14 cellular contexts compared by ENCODE assay signal in the genomic region with DNA sequence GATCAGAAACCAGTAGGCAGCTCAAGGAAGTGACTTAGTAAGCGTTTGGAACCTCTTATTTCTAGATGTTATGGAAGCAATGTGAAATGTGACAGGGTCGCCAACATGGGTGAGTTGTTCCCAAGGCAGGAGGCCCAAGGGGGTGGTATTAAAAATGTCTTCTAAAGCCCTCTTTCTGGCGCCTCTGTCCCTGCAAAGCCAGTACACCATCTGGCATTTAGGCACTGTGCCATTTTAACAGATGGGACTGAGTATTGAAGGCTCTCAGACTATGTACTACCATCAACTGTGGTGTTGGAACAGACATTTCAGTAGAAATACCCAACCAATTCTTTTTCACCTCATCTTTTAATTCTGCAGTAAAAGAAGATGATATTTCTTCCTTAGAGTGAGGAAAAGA.
DNase-seq lines count a peak whose midpoint lies in the region; ATAC-seq and TF ChIP-seq lines count a peak whose summit lies in the region.
"Had no signal": no experiment of that assay in that cellular context is flagged by ENCODE, and none has a peak within 500 bp of the region (broad histone marks: within the 10 kb centered on the region; RNA-seq: fewer than 3 reads in every experiment).

No MANE protein-coding gene starts in this region.

- no peak overlapping the region for H2AFZ ChIP-seq in H9 (ENCODE audit: low read length)

- no peak overlapping the region for H3K4me3 ChIP-seq in right cardiac atrium (ENCODE audit: low read length)

- H3K56ac ChIP-seq in H9 (ENCODE audit: insufficient read length, low read depth, low read length): no peak overlapping the region

- intact Hi-C loops in right cardiac atrium (cut with DNase I): no loop called here

- H3K79me2 ChIP-seq in H9 (ENCODE audit: insufficient read depth, low read length): no peaks in the 10 kb centered on the region

- no peak overlapping the region for H2BK120ac ChIP-seq in H9 (ENCODE audit: low read depth, low read length, poor library complexity, severe bottlenecking)

- H3K27ac Mint-ChIP-seq in glutamatergic neuron (ENCODE audit: unreplicated experiment): no peak overlapping the region
- no peak overlapping the region for H3K27ac Mint-ChIP-seq in H9
- H3K27ac Mint-ChIP-seq: activated CD4-positive, alpha-beta T cell treated with anti-CD3 and anti-CD28 coated beads, Interleukin-2, amount 10 ng/mL, durations not matched to agents 24 days and 14 days had no signal

- no peak overlapping the region for H2BK12ac ChIP-seq in H9 (ENCODE audit: insufficient read length, low read depth, low read length)

- H3K4me1 Mint-ChIP-seq in glutamatergic neuron (ENCODE audit: low read depth, unreplicated experiment) (peaks cover 2% of the 10 kb centered on the region), H9 (no peaks in the 10 kb centered on the region)
- H3K4me1 Mint-ChIP-seq: activated CD4-positive, alpha-beta T cell treated with anti-CD3 and anti-CD28 coated beads, Interleukin-2, amount 10 ng/mL, durations not matched to agents 24 days and 14 days had no signal

- no peak overlapping the region for H2BK15ac ChIP-seq in H9 (ENCODE audit: low read depth, low read length)

- no peak overlapping the region for H3K23ac ChIP-seq in H9 (ENCODE audit: insufficient read length, low read depth, low read length)

- H4K5ac ChIP-seq in H9 (ENCODE audit: insufficient read length, low read depth, low read length): no peak overlapping the region

- no peak overlapping the region for H3T11ph ChIP-seq in H9 (ENCODE audit: low read length)

- H4K8ac ChIP-seq in H9 (replicated peaks; ENCODE audit: insufficient read length, low read depth, low read length): no peak overlapping the region

- H3K23me2 ChIP-seq in H9 (ENCODE audit: insufficient read length, low read depth, low read length, poor library complexity, severe bottlenecking): no peaks in the 10 kb centered on the region

- no peaks in the 10 kb centered on the region for H3K27me3 ChIP-seq in right cardiac atrium (ENCODE audit: control insufficient read depth, insufficient read depth)
- H3K27me3 ChIP-seq in H9 (ENCODE audit: insufficient read depth, low read length): no peaks in the 10 kb centered on the region

- H3K4me3 Mint-ChIP-seq in glutamatergic neuron (ENCODE audit: unreplicated experiment) (no peak overlapping the region), H9 (no peak overlapping the region)
- H3K4me3 Mint-ChIP-seq: activated CD4-positive, alpha-beta T cell treated with anti-CD3 and anti-CD28 coated beads, Interleukin-2, amount 10 ng/mL, durations not matched to agents 24 days and 14 days had no signal

- no peak overlapping the region for H3K4me2 ChIP-seq in H9 (ENCODE audit: insufficient read depth, insufficient read length, low read length)

- no peak overlapping the region for H3K4ac ChIP-seq in H9 (ENCODE audit: low read depth, low read length)

- H2BK5ac ChIP-seq in H9 (ENCODE audit: insufficient read length, low read length): no peak overlapping the region

- TF ChIP-seq CTCF in glutamatergic neuron (IDR thresholded peaks at IDR 0.05; ENCODE audit: partially characterized antibody, unreplicated experiment) (no peak), H9 (conservative IDR thresholded peaks at IDR 0.05) (no peak)

- peaks cover 1% of the 10 kb centered on the region for H3K9me3 Mint-ChIP-seq in glutamatergic neuron (ENCODE audit: unreplicated experiment)
- H3K9me3 Mint-ChIP-seq in H9: peaks cover 17 to 18% of the 10 kb centered on the region in 2 experiments

- H3K36me3 Mint-ChIP-seq in glutamatergic neuron (ENCODE audit: unreplicated experiment) (peaks cover 2% of the 10 kb centered on the region), H9 (ENCODE audit: insufficient read depth in 1 of 3, low read depth in 3 of 3) (peaks cover 2 to 9% (median 9%) of the 10 kb centered on the region in 3 experiments; a peak in 5 of 7 replicates)

- H3K79me1 ChIP-seq in H9 (ENCODE audit: insufficient read depth, low read depth, low read length, poor library complexity, severe bottlenecking): no peaks in the 10 kb centered on the region

- no peak overlapping the region for H3K9ac ChIP-seq in H9 (ENCODE audit: extremely low read depth, insufficient read length, low read length)

- no peak overlapping the region for H4K91ac ChIP-seq in H9 (ENCODE audit: insufficient read length, low read depth, low read length)

- H3K4me1 ChIP-seq in right cardiac atrium (ENCODE audit: control insufficient read depth, insufficient read depth, low read length): no peaks in the 10 kb centered on the region
- H3K4me1 ChIP-seq in H9 (ENCODE audit: insufficient read depth, low read length): no peaks in the 10 kb centered on the region

- peak in 1 of 2 donors; percentile 37 for ATAC-seq in right cardiac atrium
- ATAC-seq: sciatic nerve had no signal

- H3K9me3 ChIP-seq in right cardiac atrium (ENCODE audit: control insufficient read depth, low read length) (no peaks in the 10 kb centered on the region), H9 (ENCODE audit: control insufficient read depth, low read depth, low read length) (no peaks in the 10 kb centered on the region)

- 61% methylated on average over 3 of the region's 3 CpGs for WGBS in right cardiac atrium
- WGBS in H9 (ENCODE audit: extremely low coverage, insufficient read length, low lambda C conversion rate): no CpG with 5 or more reads among the region's 3 CpGs

- H3K27ac ChIP-seq in right cardiac atrium (ENCODE audit: low read length) (no peak overlapping the region), H9 (ENCODE audit: insufficient read length, low read depth, low read length) (no peak overlapping the region)

- H3K27me3 Mint-ChIP-seq in glutamatergic neuron (ENCODE audit: unreplicated experiment) (no peaks in the 10 kb centered on the region), H9 (ENCODE audit: low read depth) (no peaks in the 10 kb centered on the region)
- H3K27me3 Mint-ChIP-seq: activated CD4-positive, alpha-beta T cell treated with anti-CD3 and anti-CD28 coated beads, Interleukin-2, amount 10 ng/mL, durations not matched to agents 24 days and 14 days had no signal

- no peak overlapping the region for H2AK5ac ChIP-seq in H9 (ENCODE audit: insufficient read length, low read length)

- DNase-seq in AG20443 (ENCODE audit: low spot score) (peak; percentile 44), LHCN-M2 (ENCODE audit: low read depth) (peak; percentile 38), RPMI8226 (peak; percentile 27), right cardiac atrium (peak in 2 of 3 donors; percentile 11 to 16), SK-N-DZ (ENCODE audit: low spot score) (no peak), glutamatergic neuron (no peak), H9 (no peak)
- no peak for DNase-seq in stimulated activated CD4-positive, alpha-beta T cell treated with anti-CD3 and anti-CD28 coated beads, Interleukin-12 subunit alpha, Interleukin-12 subunit beta, amount 100 ng/mL, for 4 hours
- DNase-seq: activated CD4-positive, alpha-beta T cell treated with anti-CD3 and anti-CD28 coated beads, Interleukin-2, amount 10 ng/mL, durations not matched to agents 24 days and 14 days; activated CD8-positive, alpha-beta memory T cell treated with anti-CD3 and anti-CD28 coated beads, Interleukin-2, amount 50 U/mL, for 48 hours; NCI-H1930; NCI-H748 treated with DMSO at 0.1 percent for 48 hours; stimulated activated CD4-positive, alpha-beta T cell treated with anti-CD3 and anti-CD28 coated beads, Interleukin-2, amount 100 ng/mL, for 24 hours had no signal

- no peak overlapping the region for H3K18ac ChIP-seq in H9 (ENCODE audit: insufficient read length, low read depth, low read length)

- no peak overlapping the region for H2BK20ac ChIP-seq in H9 (ENCODE audit: low read depth, low read length, poor library complexity, severe bottlenecking)

- H4K20me1 ChIP-seq in H9 (ENCODE audit: control insufficient read depth, insufficient read depth, insufficient read length): no peaks in the 10 kb centered on the region

- H3K14ac ChIP-seq in H9 (ENCODE audit: insufficient read depth, low read length): no peak overlapping the region

Comparison
In these comparisons a context has a peak if more than half of its experiments do, and no peak if none do; other contexts are left out.
1. DNase-seq: peak in AG20443 (single experiment), LHCN-M2 (single experiment), RPMI8226 (single experiment) and right cardiac atrium (2 of 3); none in SK-N-DZ (single experiment), glutamatergic neuron (single experiment), stimulated activated CD4-positive, alpha-beta T cell treated with anti-CD3 and anti-CD28 coated beads, Interleukin-12 subunit alpha, Interleukin-12 subunit beta, amount 100 ng/mL, for 4 hours (single experiment) and H9 (single experiment).